9 cellular contexts compared by ENCODE assay signal in the genomic region with DNA sequence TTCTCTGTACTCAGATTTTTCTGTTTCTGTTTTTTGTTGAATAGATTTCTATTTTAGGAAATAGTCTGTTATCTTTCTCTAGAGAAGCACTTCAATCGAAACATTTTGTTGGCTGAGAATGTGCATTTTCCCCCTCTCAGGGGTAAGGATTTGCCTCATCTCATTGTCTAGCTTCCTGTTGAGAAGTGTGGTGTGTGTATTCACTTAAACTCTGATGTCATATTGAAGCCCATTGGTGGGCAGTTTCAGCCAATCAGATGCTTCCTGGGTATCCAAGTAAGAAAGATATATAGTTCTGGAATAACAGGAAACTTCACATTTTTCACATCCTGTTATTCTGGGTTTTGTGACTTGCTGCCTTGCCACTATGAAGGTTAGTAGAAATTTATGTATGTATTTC.
DNase-seq lines count a peak whose midpoint lies in the region; ATAC-seq lines count a peak whose summit lies in the region.
"Had no signal": no experiment of that assay in that cellular context is flagged by ENCODE, and none has a peak within 500 bp of the region (broad histone marks: within the 10 kb centered on the region; RNA-seq: fewer than 3 reads in every experiment).

No MANE protein-coding gene starts in this region.

- DNase-seq in SHP77 treated with DMSO at 0.1 percent for 48 hours (lab: John Stamatoyannopoulos, UW), result peak; percentile 77
- DNase-seq in fibroblast of peridontal ligament (ENCODE audit: extremely low read depth), result peak; percentile 84
- DNase-seq in skeletal muscle cell (ENCODE audit: low read depth), result peak; percentile 84
- DNase-seq in NCI-H1694 (lab: John Stamatoyannopoulos, UW), result no peak
- no peak for DNase-seq in ecto neural progenitor cell (ENCODE audit: low spot score)

- no peaks in the 10 kb centered on the region for H3K27me3 ChIP-seq in BLaER1

- H3K9me3 ChIP-seq in BLaER1, result peaks cover 15% of the 10 kb centered on the region

- ATAC-seq in GM18907 (IDR thresholded peaks at IDR 0.05; ENCODE audit: unreplicated experiment) (peak; percentile 78), HG03097 (IDR thresholded peaks at IDR 0.05; ENCODE audit: low FRiP score, unreplicated experiment) (peak; percentile 70)

- H3K27ac ChIP-seq in BLaER1, result peak overlapping the region; percentile 36; the same call in 1 of the 2 replicates
- H3K27ac ChIP-seq: KMS-11 had no signal

- H3K4me1 ChIP-seq in BLaER1, result peaks cover 72% of the 10 kb centered on the region

- H3K9ac ChIP-seq in BLaER1, result peak overlapping the region; percentile 38; the same call in 1 of the 2 replicates
- H3K9ac ChIP-seq: KMS-11 had no signal

- H3K4me3 ChIP-seq in BLaER1, result no peak overlapping the region
- peak overlapping the region; percentile 50 for H3K4me3 ChIP-seq in skeletal muscle cell (ENCODE audit: low read depth, low read length)

- peaks cover 62% of the 10 kb centered on the region for H3K36me3 ChIP-seq in BLaER1

- peaks cover 98% of the 10 kb centered on the region for H4K20me1 ChIP-seq in BLaER1

- peak overlapping the region; percentile 85 for H3K4me2 ChIP-seq in BLaER1
- H3K4me2 ChIP-seq: KMS-11 had no signal

Comparison
In these comparisons a context has a peak if more than half of its experiments do, and no peak if none do; other contexts are left out.
1. DNase-seq: peak in SHP77 treated with DMSO at 0.1 percent for 48 hours (single experiment), fibroblast of peridontal ligament (single experiment) and skeletal muscle cell (single experiment); none in NCI-H1694 (single experiment) and ecto neural progenitor cell (single experiment).